Comparison of ENCODE assay signal across 12 cellular contexts in genomic region chr3:8529738-8530525, GRCh38. TPM values are rescaled to one million over a fixed set of nuclear protein-coding genes. Genes with fewer than 3 reads are reported as not detected.
A peak's percentile ranks its signal among the peaks of the same experiment; 100 is the strongest.
DNase-seq lines count a peak whose midpoint lies in the region; ATAC-seq, FAIRE-seq and TF ChIP-seq lines count a peak whose summit lies in the region.
"Had no signal": no experiment of that assay in that cellular context is flagged by ENCODE, and none has a peak within 500 bp of the region (broad histone marks: within the 10 kb centered on the region; RNA-seq: fewer than 3 reads in every experiment).

No MANE protein-coding gene starts in this region.

- H3K27ac ChIP-seq in adrenal gland, result peak overlapping the region in 2 of 5 donors; percentile 17 to 34
- H3K27ac ChIP-seq: PC-9 had no signal

- peaks cover 11% of the 10 kb centered on the region; the same call in 1 of the 2 replicates for H3K4me1 ChIP-seq in BE2C
- H3K4me1 ChIP-seq in adrenal gland (replicated peaks in 1 of 2), result peaks cover 0 to 25% of the 10 kb centered on the region in 2 donors
- H3K4me1 ChIP-seq: breast epithelium had no signal

- no peaks in the 10 kb centered on the region for H3K27me3 Mint-ChIP-seq in nephron (ENCODE audit: low read depth)

- H3K27ac Mint-ChIP-seq in nephron, result peak overlapping the region; percentile 93 to 97 (median 95)
- H3K27ac Mint-ChIP-seq: CD8-positive, alpha-beta T cell had no signal

- H3K36me3 Mint-ChIP-seq in nephron (ENCODE audit: low read depth), result peaks cover 8% of the 10 kb centered on the region
- H3K36me3 Mint-ChIP-seq: CD8-positive, alpha-beta T cell had no signal

- intact Hi-C loops in adrenal gland (cut with DNase I), result no loop called here

- TF ChIP-seq CTCF in BE2C (IDR thresholded peaks at IDR 0.05; ENCODE audit: low read depth, low read length), result no peak
- TF ChIP-seq CTCF in bronchial epithelial cell (IDR thresholded peaks at IDR 0.05; ENCODE audit: insufficient read depth, low read length, severe bottlenecking), result no peak
- no peak for TF ChIP-seq CTCF in nephron (IDR thresholded peaks at IDR 0.05; ENCODE audit: unreplicated experiment in 3 of 3)
- TF ChIP-seq CTCF in adrenal gland (IDR thresholded peaks at IDR 0.05), result no peak

- peak; percentile 18 for DNase-seq in BE2C
- DNase-seq in MG63, result peak; percentile 49
- DNase-seq in bronchial epithelial cell (ENCODE audit: low read depth), result peak; percentile 37
- DNase-seq in adrenal gland, result no peak
- DNase-seq: CD8-positive, alpha-beta T cell; PC-9; stimulated activated CD8-positive, alpha-beta memory T cell treated with anti-CD3 and anti-CD28 coated beads, Interleukin-4, amount 100 ng/mL, for 48 hours had no signal

- H3K4me3 ChIP-seq in BE2C (ENCODE audit: low read depth, low read length) (no peak overlapping the region), MG63 (no peak overlapping the region), bronchial epithelial cell (ENCODE audit: low read depth, low read length) (no peak overlapping the region), adrenal gland (no peak overlapping the region)
- H3K4me3 ChIP-seq: breast epithelium, PC-9 had no signal

- 80 to 86% (median 82%) methylated on average over 12 of the region's 12 CpGs for WGBS in adrenal gland, 4 donors

- no peak for FAIRE-seq in bronchial epithelial cell (lab: Jason Lieb, UNC)

- H3K9me3 ChIP-seq in BE2C (no peaks in the 10 kb centered on the region), MG63 (no peaks in the 10 kb centered on the region), adrenal gland (replicated peaks in 1 of 3) (no peaks in the 10 kb centered on the region)
- H3K9me3 ChIP-seq: breast epithelium had no signal

- TF ChIP-seq POLR2A in adrenal gland (IDR thresholded peaks at IDR 0.05), result no peak

- no peaks in the 10 kb centered on the region for H3K36me3 ChIP-seq in BE2C
- no peaks in the 10 kb centered on the region for H3K36me3 ChIP-seq in MG63
- no peaks in the 10 kb centered on the region for H3K36me3 ChIP-seq in bronchial epithelial cell (ENCODE audit: control insufficient read depth, insufficient read depth, low read length)
- no peaks in the 10 kb centered on the region for H3K36me3 ChIP-seq in adrenal gland (replicated peaks in 1 of 2)
- H3K36me3 ChIP-seq: breast epithelium had no signal

- no peak for ATAC-seq in HG02852 (IDR thresholded peaks at IDR 0.05; ENCODE audit: unreplicated experiment)
- no peak for ATAC-seq in HG03571 (IDR thresholded peaks at IDR 0.05; ENCODE audit: unreplicated experiment)
- no peak for ATAC-seq in GM21619 (IDR thresholded peaks at IDR 0.05; ENCODE audit: unreplicated experiment)
- ATAC-seq: CD8-positive, alpha-beta T cell had no signal

- no peak overlapping the region for H3K4me3 Mint-ChIP-seq in nephron
- H3K4me3 Mint-ChIP-seq: CD8-positive, alpha-beta T cell had no signal

- no peaks in the 10 kb centered on the region for H3K9me3 Mint-ChIP-seq in nephron
- H3K9me3 Mint-ChIP-seq: CD8-positive, alpha-beta T cell had no signal

- H3K27me3 ChIP-seq in BE2C (no peaks in the 10 kb centered on the region), MG63 (no peaks in the 10 kb centered on the region), bronchial epithelial cell (ENCODE audit: control insufficient read depth, insufficient read depth, low read length) (no peaks in the 10 kb centered on the region), adrenal gland (no peaks in the 10 kb centered on the region)
- H3K27me3 ChIP-seq: breast epithelium had no signal

- peaks cover 79% of the 10 kb centered on the region for H3K4me1 Mint-ChIP-seq in nephron

RNA-seq across cellular contexts. Expression of gene LMCD1, which starts 28.3 kb away (rescaled TPM):
- 8.1 TPM for polyA plus RNA-seq in BE2C (2012; ENCODE audit: insufficient read depth, insufficient read length, low read depth)
- total RNA-seq in MG63 (2014; rRNA removed; shearing (Covaris generic); ENCODE audit: low replicate concordance), result 2.6 and 3.4 TPM in 2 replicates
- total RNA-seq in bronchial epithelial cell (1.2 and 2.6 TPM in 2 replicates), adrenal gland (10 to 100 TPM in 6 of 8 donors, 1 to 10 TPM in 2; 4.8 to 26.5 (median 20.5) TPM)
- polyA plus RNA-seq in adrenal gland, result 10 to 100 TPM in 2 of 3 donors, 1 to 10 TPM in 1; 7.0 to 23.9 (median 10.4) TPM

Comparison
In these comparisons a context has a peak if more than half of its experiments do, and no peak if none do; other contexts are left out.
1. DNase-seq: peak in BE2C (single experiment), MG63 (single experiment) and bronchial epithelial cell (single experiment); none in adrenal gland (0 of 7).